Comparison of ENCODE assay signal across 10 cellular contexts in the genomic region with DNA sequence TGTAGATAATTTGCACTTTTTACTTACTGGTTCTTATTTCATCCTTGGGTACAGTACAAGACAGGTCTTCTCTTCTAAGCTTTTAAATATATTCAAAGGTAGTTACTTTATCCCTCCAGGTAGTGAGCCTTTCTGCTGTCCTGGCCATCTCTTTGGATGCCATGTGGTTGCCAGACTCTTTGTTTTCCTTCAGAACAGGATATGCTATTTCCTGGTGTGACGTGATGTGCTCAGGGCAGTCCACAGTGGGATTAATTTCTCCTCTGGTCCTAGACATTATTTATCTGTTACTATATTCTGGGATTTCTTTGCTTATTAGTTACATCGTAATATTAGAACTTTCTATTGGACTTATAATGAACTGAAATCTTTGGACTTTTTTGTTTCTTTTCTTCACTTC.
A peak's percentile ranks its signal among the peaks of the same experiment; 100 is the strongest.
DNase-seq lines count a peak whose midpoint lies in the region; ATAC-seq and TF ChIP-seq lines count a peak whose summit lies in the region.
"Had no signal": no experiment of that assay in that cellular context is flagged by ENCODE, and none has a peak within 500 bp of the region (broad histone marks: within the 10 kb centered on the region; RNA-seq: fewer than 3 reads in every experiment).

No MANE protein-coding gene starts in this region.

- no peak overlapping the region for H3K4me3 ChIP-seq in colonic mucosa
- H3K4me3 ChIP-seq in naive thymus-derived CD4-positive, alpha-beta T cell (ENCODE audit: low read length), result no peak overlapping the region

- no peak for TF ChIP-seq CTCF in colonic mucosa (IDR thresholded peaks at IDR 0.05)
- no peak for TF ChIP-seq CTCF in CD14-positive monocyte (IDR thresholded peaks at IDR 0.05)

- no peak overlapping the region for H3K4me3 Mint-ChIP-seq in stimulated activated naive CD8-positive, alpha-beta T cell treated with anti-CD3 and anti-CD28 coated beads, Interleukin-15, Interleukin-2, amounts not matched to agents 100 ng/mL and 50 ng/mL, for 24 hours
- H3K4me3 Mint-ChIP-seq in naive thymus-derived CD4-positive, alpha-beta T cell, result peak overlapping the region in 4 of 10 donors; percentile 12 to 35 (median 29)
- H3K4me3 Mint-ChIP-seq in CD14-positive monocyte, result no peak overlapping the region

- peak overlapping the region; percentile 42 for H3K27ac ChIP-seq in colonic mucosa
- no peak overlapping the region for H3K27ac ChIP-seq in naive thymus-derived CD4-positive, alpha-beta T cell (ENCODE audit: low read depth, low read length)

- H3K27me3 ChIP-seq in colonic mucosa, result no peaks in the 10 kb centered on the region
- H3K27me3 ChIP-seq in naive thymus-derived CD4-positive, alpha-beta T cell (ENCODE audit: control insufficient read depth in 2 of 2, insufficient read depth in 2 of 2, low read length in 2 of 2), result no peaks in the 10 kb centered on the region

- H3K9me3 Mint-ChIP-seq in stimulated activated naive CD8-positive, alpha-beta T cell treated with anti-CD3 and anti-CD28 coated beads, Interleukin-15, Interleukin-2, amounts not matched to agents 100 ng/mL and 50 ng/mL, for 24 hours, result no peaks in the 10 kb centered on the region
- no peaks in the 10 kb centered on the region for H3K9me3 Mint-ChIP-seq in naive thymus-derived CD4-positive, alpha-beta T cell
- peaks cover 0 to 2% (median 0%) of the 10 kb centered on the region in 7 donors for H3K9me3 Mint-ChIP-seq in CD14-positive monocyte

- H3K9me3 ChIP-seq in colonic mucosa, result no peaks in the 10 kb centered on the region
- H3K9me3 ChIP-seq in naive thymus-derived CD4-positive, alpha-beta T cell (ENCODE audit: control insufficient read depth in 2 of 3, low read length in 3 of 3), result no peaks in the 10 kb centered on the region

- POLR2A ChIA-PET in naive thymus-derived CD4-positive, alpha-beta T cell (lab: Charles Lee), result no interaction called here

- CTCF ChIA-PET in naive thymus-derived CD4-positive, alpha-beta T cell (lab: Charles Lee), result interaction anchor here (0.7 kb wide), 1 partner anchor 381 kb away, joined by 3 read pairs; no protein-coding TSS in a partner anchor

- no peak for ATAC-seq in stimulated activated naive CD8-positive, alpha-beta T cell treated with anti-CD3 and anti-CD28 coated beads, Interleukin-15, Interleukin-2, amounts not matched to agents 100 U/mL and 50 U/mL, for 24 hours
- no peak for ATAC-seq in naive thymus-derived CD4-positive, alpha-beta T cell

- peaks cover 90% of the 10 kb centered on the region for H3K36me3 Mint-ChIP-seq in stimulated activated naive CD8-positive, alpha-beta T cell treated with anti-CD3 and anti-CD28 coated beads, Interleukin-15, Interleukin-2, amounts not matched to agents 100 ng/mL and 50 ng/mL, for 24 hours (ENCODE audit: low read depth)
- peaks cover 24 to 79% (median 50%) of the 10 kb centered on the region in 5 donors for H3K36me3 Mint-ChIP-seq in naive thymus-derived CD4-positive, alpha-beta T cell
- H3K36me3 Mint-ChIP-seq in CD14-positive monocyte, result peaks cover 86 to 96% of the 10 kb centered on the region in 2 donors

- H3K27ac Mint-ChIP-seq in stimulated activated naive CD8-positive, alpha-beta T cell treated with anti-CD3 and anti-CD28 coated beads, Interleukin-15, Interleukin-2, amounts not matched to agents 100 ng/mL and 50 ng/mL, for 24 hours, result peak overlapping the region; percentile 34
- H3K27ac Mint-ChIP-seq in naive thymus-derived CD4-positive, alpha-beta T cell, result peak overlapping the region in 8 of 9 donors; percentile 25 to 89 (median 62)
- H3K27ac Mint-ChIP-seq in CD14-positive monocyte, result peak overlapping the region in 1 of 7 donors; percentile 22

- TF ChIP-seq POLR2A in erythroblast (IDR thresholded peaks at IDR 0.05; ENCODE audit: low read length), result no peak

- H3K4me1 Mint-ChIP-seq in stimulated activated naive CD8-positive, alpha-beta T cell treated with anti-CD3 and anti-CD28 coated beads, Interleukin-15, Interleukin-2, amounts not matched to agents 100 ng/mL and 50 ng/mL, for 24 hours (ENCODE audit: low read depth), result peaks cover 75% of the 10 kb centered on the region
- peaks cover 44 to 95% (median 92%) of the 10 kb centered on the region in 7 donors for H3K4me1 Mint-ChIP-seq in naive thymus-derived CD4-positive, alpha-beta T cell
- H3K4me1 Mint-ChIP-seq in CD14-positive monocyte, result peaks cover 38% of the 10 kb centered on the region

- intact Hi-C loops in colonic mucosa (cut with DNase I) (no loop called here), CD14-positive monocyte (cut with micrococcal nuclease) (no loop called here)
- intact Hi-C loops in naive thymus-derived CD4-positive, alpha-beta T cell (cut with micrococcal nuclease), result no loop called here

- no peaks in the 10 kb centered on the region for H3K27me3 Mint-ChIP-seq in stimulated activated naive CD8-positive, alpha-beta T cell treated with anti-CD3 and anti-CD28 coated beads, Interleukin-15, Interleukin-2, amounts not matched to agents 100 ng/mL and 50 ng/mL, for 24 hours
- H3K27me3 Mint-ChIP-seq in naive thymus-derived CD4-positive, alpha-beta T cell, result no peaks in the 10 kb centered on the region
- H3K27me3 Mint-ChIP-seq in CD14-positive monocyte (ENCODE audit: low read depth in 3 of 3), result no peaks in the 10 kb centered on the region

- peak overlapping the region in 1 of 2 donors; percentile 53 for H3K9ac ChIP-seq in colonic mucosa (ENCODE audit: low read depth in 2 of 2, low read length in 2 of 2)

- peaks cover 16% of the 10 kb centered on the region for H3K4me1 ChIP-seq in colonic mucosa
- H3K4me1 ChIP-seq in naive thymus-derived CD4-positive, alpha-beta T cell (ENCODE audit: control insufficient read depth in 2 of 2, insufficient read depth in 2 of 2, low read length in 2 of 2), result peaks cover 17 to 29% of the 10 kb centered on the region in 2 donors

- peaks cover 9% of the 10 kb centered on the region for H3K36me3 ChIP-seq in colonic mucosa
- peaks cover 10 to 84% (median 25%) of the 10 kb centered on the region in 3 experiments for H3K36me3 ChIP-seq in naive thymus-derived CD4-positive, alpha-beta T cell (ENCODE audit: control insufficient read depth in 2 of 3, insufficient read depth in 3 of 3, low read length in 3 of 3)

- DNase-seq in stimulated activated naive CD8-positive, alpha-beta T cell treated with anti-CD3 and anti-CD28 coated beads, Interleukin-15, Interleukin-2, amounts not matched to agents 100 U/mL and 50 U/mL, for 24 hours, result no peak
- DNase-seq in colonic mucosa (no peak), AG08396 (ENCODE audit: low spot score) (no peak), erythroblast (lab: John Stamatoyannopoulos, UW) (no peak), CD14-positive monocyte (ENCODE audit: low spot score) (no peak)
- DNase-seq in naive thymus-derived CD4-positive, alpha-beta T cell, result no peak
- no peak for DNase-seq in activated CD4-positive, CD25-positive, alpha-beta regulatory T cell (lab: John Stamatoyannopoulos, UW)
- DNase-seq: Karpas-422; stimulated activated CD8-positive, alpha-beta memory T cell treated with anti-CD3 and anti-CD28 coated beads, Interleukin-4, amount 100 ng/mL, for 48 hours had no signal
